8 cellular contexts compared by ENCODE assay signal in genomic region chr22:42939941-42940653, GRCh38.
DNase-seq lines count a peak whose midpoint lies in the region; ATAC-seq and TF ChIP-seq lines count a peak whose summit lies in the region.

No MANE protein-coding gene starts in this region.

- DNase-seq in HFFc6 = peak; percentile 75
- DNase-seq in adrenal gland = peak; percentile 39 to 73 (median 70)
- DNase-seq in iPS-NIHi11 (ENCODE audit: low spot score) = peak; percentile 42
- DNase-seq in stomach = peak; percentile 69
- no peak for DNase-seq in T-helper 2 cell
- DNase-seq in NOMO-1 (lab: John Stamatoyannopoulos, UW; ENCODE audit: unreplicated experiment in 2 of 2) = no peak

- H3K9me3 ChIP-seq in adrenal gland (replicated peaks in 1 of 3) (no peaks in the 10 kb centered on the region), stomach (no peaks in the 10 kb centered on the region)

- TF ChIP-seq CTCF in HFFc6 (IDR thresholded peaks at IDR 0.05) (no peak), adrenal gland (IDR thresholded peaks at IDR 0.05) (no peak), stomach (IDR thresholded peaks at IDR 0.05) (no peak)

- H3K36me3 ChIP-seq in adrenal gland (replicated peaks in 1 of 2) (no peaks in the 10 kb centered on the region), stomach (no peaks in the 10 kb centered on the region)

- H3K27me3 ChIP-seq in adrenal gland (no peaks in the 10 kb centered on the region), stomach (no peaks in the 10 kb centered on the region)

- WGBS in adrenal gland, 4 donors = 33 to 49% (median 38%) methylated on average over 12 of the region's 12 CpGs
- WGBS in stomach, 5 donors = 28 to 41% (median 29%) methylated on average over 12 of the region's 12 CpGs

- peak overlapping the region; percentile 72 for H3K4me3 Mint-ChIP-seq in HFFc6

- no peak for TF ChIP-seq POLR2A in adrenal gland (IDR thresholded peaks at IDR 0.05)
- no peak for TF ChIP-seq POLR2A in stomach (IDR thresholded peaks at IDR 0.05)

- H3K27me3 Mint-ChIP-seq in HFFc6 (ENCODE audit: insufficient read depth) = peaks cover 6% of the 10 kb centered on the region

- H3K27ac Mint-ChIP-seq in HFFc6 = peak overlapping the region; percentile 94

- TF ChIP-seq EP300 in stomach (IDR thresholded peaks at IDR 0.05) = no peak

- H3K27ac ChIP-seq in adrenal gland = peak overlapping the region; percentile 14 to 88 (median 86)
- peak overlapping the region; percentile 74 to 96 (median 90) for H3K27ac ChIP-seq in stomach

- H3K4me3 ChIP-seq in adrenal gland = no peak overlapping the region
- no peak overlapping the region for H3K4me3 ChIP-seq in stomach

- no peaks in the 10 kb centered on the region for H3K36me3 Mint-ChIP-seq in HFFc6 (ENCODE audit: low read depth)

- intact Hi-C loops in adrenal gland (cut with DNase I) = no loop called here
- intact Hi-C loops in stomach (cut with DNase I; ENCODE audit: low total_unique reads) = no loop called here

- ATAC-seq in GM21576 (IDR thresholded peaks at IDR 0.05; ENCODE audit: unreplicated experiment) = no peak
- no peak for ATAC-seq in HG03097 (IDR thresholded peaks at IDR 0.05; ENCODE audit: low FRiP score, unreplicated experiment)

- no peaks in the 10 kb centered on the region for H3K9me3 Mint-ChIP-seq in HFFc6

- peaks cover 80% of the 10 kb centered on the region for H3K4me1 Mint-ChIP-seq in HFFc6 (ENCODE audit: low read depth)

- H3K4me1 ChIP-seq in adrenal gland (replicated peaks in 1 of 2) (peaks cover 47 to 80% of the 10 kb centered on the region in 2 donors), stomach (peaks cover 58 to 80% (median 67%) of the 10 kb centered on the region in 4 donors)

Comparison
In these comparisons a context has a peak if more than half of its experiments do, and no peak if none do; other contexts are left out.
1. DNase-seq: peak in HFFc6 (single experiment), adrenal gland (7 of 7), iPS-NIHi11 (single experiment) and stomach (single experiment); none in T-helper 2 cell (0 of 5) and NOMO-1 (0 of 2).